Comparison of ENCODE assay signal across 21 cellular contexts in the genomic region with DNA sequence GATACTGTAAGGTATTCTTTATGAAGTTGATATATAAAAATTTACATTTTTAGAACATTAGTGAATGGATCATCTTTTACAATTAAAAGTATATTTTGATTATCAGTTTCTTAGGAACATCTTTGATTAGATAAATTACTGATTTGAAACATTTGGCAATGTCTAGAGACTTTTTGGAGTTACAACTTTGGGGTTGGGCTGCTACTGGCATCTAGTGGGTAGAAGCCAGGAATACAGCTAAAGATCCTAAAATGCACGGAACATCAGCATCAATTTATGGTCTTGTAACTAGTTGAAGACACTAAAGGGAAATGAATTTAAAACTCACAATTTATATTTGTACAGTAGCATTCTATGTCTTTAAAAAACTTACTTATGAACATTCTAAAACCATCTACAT. TPM values are rescaled to one million over a fixed set of nuclear protein-coding genes. Genes with fewer than 3 reads are reported as not detected.
DNase-seq lines count a peak whose midpoint lies in the region; ATAC-seq and TF ChIP-seq lines count a peak whose summit lies in the region.
"Had no signal": no experiment of that assay in that cellular context is flagged by ENCODE, and none has a peak within 500 bp of the region (broad histone marks: within the 10 kb centered on the region; RNA-seq: fewer than 3 reads in every experiment).

No MANE protein-coding gene starts in this region.

- H3K9ac ChIP-seq in PC-3 (ENCODE audit: low read length) (no peak overlapping the region), fibroblast of lung (ENCODE audit: insufficient read depth, low read length) (no peak overlapping the region)

- H3F3A ChIP-seq in PC-3 (ENCODE audit: low read length, unreplicated experiment): no peaks in the 10 kb centered on the region

- CTCF ChIA-PET in AG04450 (lab: Charles Lee): interaction anchor here (0.6 to 3.7 kb wide), 3 partner anchors 117 to 121 kb away, joined by 3 to 42 read pairs (median 22); no protein-coding TSS in a partner anchor
- CTCF ChIA-PET in PC-3 (lab: Charles Lee): interaction anchor here (0.5 to 1.4 kb wide), 2 partner anchors 118 to 264 kb away, joined by 3 to 13 read pairs; no protein-coding TSS in a partner anchor

- no peak for DNase-seq in AG04450 (ENCODE audit: low read depth, low spot score)
- no peak for DNase-seq in GM10266 (ENCODE audit: extremely low spot score)
- DNase-seq in PC-3: peak; percentile 10
- DNase-seq in fibroblast of lung (ENCODE audit: low read depth in 2 of 2): peak in 1 of 2 donors; percentile 15
- DNase-seq in NCI-H2171 (lab: John Stamatoyannopoulos, UW): no peak
- DNase-seq in A172 (ENCODE audit: low spot score): no peak
- DNase-seq in T-helper 9 cell: no peak
- DNase-seq: activated CD4-positive, alpha-beta T cell treated with anti-CD3 and anti-CD28 coated beads for 4 hours; activated CD8-positive, alpha-beta memory T cell treated with anti-CD3 and anti-CD28 coated beads, Interleukin-2, amount 50 U/mL, for 48 hours; activated naive CD4-positive, alpha-beta T cell; body of pancreas; DMS79; effector CD8-positive, alpha-beta T cell; glutamatergic neuron; islet precursor cell; NCI-H1694 treated with DMSO at 0.1 percent for 48 hours; sigmoid colon; stimulated activated CD4-positive, alpha-beta T cell treated with anti-CD3 and anti-CD28 coated beads, Interleukin-4, amount 100 ng/mL, for 4 hours had no signal

- H3K4me2 ChIP-seq in PC-3 (ENCODE audit: low read length): no peak overlapping the region
- H3K4me2 ChIP-seq in fibroblast of lung (ENCODE audit: extremely low read depth, insufficient read depth, low read length): no peak overlapping the region

- intact Hi-C loops in PC-3 (cut with micrococcal nuclease): loop anchor here (1.0 to 5.0 kb wide), 3 partner anchors 38 to 117 kb away; a partner anchor contains a TSS

- H4K20me1 ChIP-seq in PC-3 (ENCODE audit: low read length) (0 out of 2 replicates have a peak, but pooled peaks cover 6% of the 10 kb centered on the region), fibroblast of lung (ENCODE audit: control insufficient read depth, extremely low read depth, insufficient read depth, low read length) (no peaks in the 10 kb centered on the region)

- H3K4me3 ChIP-seq in AG04450 (ENCODE audit: low read depth, low read length): no peak overlapping the region
- no peak overlapping the region for H3K4me3 ChIP-seq in PC-3 (ENCODE audit: low read length)
- H3K4me3 ChIP-seq in fibroblast of lung (replicated peaks in 1 of 4; ENCODE audit: control extremely low read depth in 1 of 4, insufficient read depth in 1 of 4, low read depth in 3 of 4, low read length in 4 of 4): no peak overlapping the region
- H3K4me3 ChIP-seq: body of pancreas, sigmoid colon, tibial nerve had no signal

- no peaks in the 10 kb centered on the region for H3K9me2 ChIP-seq in PC-3 (replicated peaks; ENCODE audit: low read length)

- POLR2A ChIA-PET in AG04450 (lab: Yijun Ruan, JAX) (no interaction called here), PC-3 (lab: Charles Lee; ENCODE audit: unreplicated experiment) (no interaction called here)

- H3K9me3 ChIP-seq in AG04450 (ENCODE audit: control insufficient read depth, insufficient read depth, low read length): no peaks in the 10 kb centered on the region
- H3K9me3 ChIP-seq in PC-3 (ENCODE audit: low read length): no peaks in the 10 kb centered on the region
- no peaks in the 10 kb centered on the region for H3K9me3 ChIP-seq in fibroblast of lung (ENCODE audit: control insufficient read depth, insufficient read depth, low read depth, low read length)
- H3K9me3 ChIP-seq: body of pancreas, sigmoid colon, tibial nerve had no signal

- H3K27me3 ChIP-seq in AG04450 (ENCODE audit: control insufficient read depth, insufficient read depth, low read length) (no peaks in the 10 kb centered on the region), PC-3 (ENCODE audit: low read length) (no peaks in the 10 kb centered on the region), fibroblast of lung (ENCODE audit: control insufficient read depth, insufficient read depth, low read length) (no peaks in the 10 kb centered on the region)
- H3K27me3 ChIP-seq: body of pancreas, sigmoid colon, tibial nerve had no signal

- no peaks in the 10 kb centered on the region for H3K4me1 ChIP-seq in PC-3 (ENCODE audit: insufficient read depth, low read length)
- no peaks in the 10 kb centered on the region for H3K4me1 ChIP-seq in fibroblast of lung (ENCODE audit: control insufficient read depth, extremely low read depth, insufficient read depth, low read length)
- H3K4me1 ChIP-seq: body of pancreas, sigmoid colon, tibial nerve had no signal

- peaks cover 41% of the 10 kb centered on the region for H3K36me3 ChIP-seq in PC-3 (ENCODE audit: low read depth, low read length)
- peaks cover 7% of the 10 kb centered on the region for H3K36me3 ChIP-seq in fibroblast of lung (ENCODE audit: control insufficient read depth, insufficient read depth, low read length)

- H2AFZ ChIP-seq in PC-3 (ENCODE audit: low read length) (no peak overlapping the region), fibroblast of lung (ENCODE audit: low read length) (no peak overlapping the region)

- no TSS peak for BruUV-seq in PC-3 (replicated peaks; lab: Mats Ljungman, UMichigan)

- no peak overlapping the region for H3K27ac ChIP-seq in AG04450 (ENCODE audit: low read depth, low read length)
- H3K27ac ChIP-seq in PC-3 (ENCODE audit: low read length): no peak overlapping the region
- H3K27ac ChIP-seq in fibroblast of lung (ENCODE audit: insufficient read depth, low read length): no peak overlapping the region
- H3K27ac ChIP-seq: body of pancreas, sigmoid colon, tibial nerve had no signal

- H3K79me2 ChIP-seq in PC-3 (ENCODE audit: low read length) (no peaks in the 10 kb centered on the region), fibroblast of lung (ENCODE audit: control insufficient read depth, insufficient read depth, low read length) (no peaks in the 10 kb centered on the region)

- no peak for ATAC-seq in PC-3
- ATAC-seq in GM19035 (IDR thresholded peaks at IDR 0.05; ENCODE audit: unreplicated experiment): no peak
- ATAC-seq: body of pancreas, Panc1 had no signal

- TF ChIP-seq CTCF in AG04450 (IDR thresholded peaks at IDR 0.05; ENCODE audit: low read depth, low read length) (peak; percentile 12; the same call in 1 of the 2 replicates), GM10266 (IDR thresholded peaks at IDR 0.05; ENCODE audit: control insufficient read depth, insufficient read depth, low read depth, missing control alignments) (peak; percentile 14), PC-3 (conservative IDR thresholded peaks at IDR 0.05; ENCODE audit: low read depth, low read length) (0 out of 2 replicates have a peak, but pooled peaks have one; percentile 17), fibroblast of lung (conservative IDR thresholded peaks at IDR 0.05 in 1 of 2, IDR thresholded peaks at IDR 0.05 in 1 of 2; ENCODE audit: low read depth in 1 of 2, low read length in 2 of 2) (peak; percentile 18 to 24)

RNA-seq across cellular contexts. Expression of a gene that starts 19.9 kb away (rescaled TPM):
- polyA plus RNA-seq in AG04450 (2011; rRNA removed): 89.6 and 117 TPM in 2 replicates
- 31.7 and 52.7 TPM in 2 replicates for polyA minus RNA-seq in AG04450 (2011; rRNA and poly(A)+ RNA removed)
- total RNA-seq in PC-3 (2014; rRNA removed): 64.4 and 92.8 TPM in 2 replicates
- total RNA-seq in fibroblast of lung: 67.7 and 73.4 TPM in 2 replicates
- polyA plus RNA-seq in fibroblast of lung: 140 and 149 TPM in 2 replicates
- polyA plus RNA-seq in fibroblast of lung (2012): 197 and 204 TPM in 2 replicates
- 0.55 and 3.0 TPM in 2 replicates for polyA minus RNA-seq in fibroblast of lung (ENCODE audit: low replicate concordance)
- total RNA-seq in A172 (2014; rRNA removed; shearing (Covaris generic)): 135 and 234 TPM in 2 replicates

RNA-seq across cellular contexts. Expression of a gene that starts 40.0 kb away (rescaled TPM):
- polyA plus RNA-seq in AG04450 (2011; rRNA removed) (3.9 and 5.2 TPM in 2 replicates), fibroblast of lung (1.5 and 2.6 TPM in 2 replicates)
- 1.6 and 2.3 TPM in 2 replicates for polyA minus RNA-seq in AG04450 (2011; rRNA and poly(A)+ RNA removed)
- total RNA-seq in PC-3 (2014; rRNA removed) (0.84 and 1.4 TPM in 2 replicates), fibroblast of lung (4.6 and 6.4 TPM in 2 replicates)
- 0.76 and 1.0 TPM in 2 replicates for polyA plus RNA-seq in fibroblast of lung (2012)
- 0.30 and 1.0 TPM in 2 replicates for polyA minus RNA-seq in fibroblast of lung (ENCODE audit: low replicate concordance)
- total RNA-seq in A172 (2014; rRNA removed; shearing (Covaris generic)): 26.7 and 28.3 TPM in 2 replicates
